Comparison of ENCODE assay signal across 2 cellular contexts in the genomic region with DNA sequence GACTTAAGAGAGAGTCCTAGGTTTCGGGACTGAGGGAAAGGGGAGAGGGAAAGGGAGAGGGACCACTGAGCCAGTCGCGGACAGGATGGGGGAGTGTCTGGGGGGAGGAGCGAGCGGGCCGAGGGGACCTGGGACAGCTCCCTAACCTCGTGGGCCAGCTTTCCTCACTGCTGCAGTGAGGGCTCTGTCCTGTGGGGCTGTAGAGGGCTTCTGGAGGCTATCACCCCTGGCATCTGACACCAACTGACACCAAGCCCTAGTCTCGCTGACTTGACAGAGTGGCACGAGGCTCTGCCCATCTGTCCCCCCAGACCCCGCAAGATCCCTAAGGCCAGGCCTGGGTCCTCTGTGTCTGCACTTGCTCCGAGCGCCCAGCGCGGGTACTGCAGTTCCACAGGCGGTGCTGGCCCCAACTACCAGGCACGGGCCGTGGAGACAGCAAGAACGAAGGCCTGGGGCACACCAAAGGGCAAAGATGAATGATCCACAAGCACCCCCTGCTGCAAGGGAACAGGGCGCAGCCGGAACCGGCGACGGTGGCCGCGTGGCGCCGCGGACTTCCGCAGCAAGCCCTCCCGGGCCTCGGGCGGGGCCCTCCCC.
TF ChIP-seq lines count a peak whose summit lies in the region.

No MANE protein-coding gene starts in this region.

TF ChIP-seq in PFSK-1, 5 proteins besides CTCF, POLR2A, EP300 and RAD21:
- no peak for TF ChIP-seq POLR2AphosphoS5 (IDR thresholded peaks at IDR 0.05; ENCODE audit: low read depth, low read length)
- TF ChIP-seq SIN3A (IDR thresholded peaks at IDR 0.05; ENCODE audit: borderline replicate concordance, insufficient read depth, low read length): peak; percentile 85; the same call in 1 of the 2 replicates
- TF ChIP-seq, protein P1, sequence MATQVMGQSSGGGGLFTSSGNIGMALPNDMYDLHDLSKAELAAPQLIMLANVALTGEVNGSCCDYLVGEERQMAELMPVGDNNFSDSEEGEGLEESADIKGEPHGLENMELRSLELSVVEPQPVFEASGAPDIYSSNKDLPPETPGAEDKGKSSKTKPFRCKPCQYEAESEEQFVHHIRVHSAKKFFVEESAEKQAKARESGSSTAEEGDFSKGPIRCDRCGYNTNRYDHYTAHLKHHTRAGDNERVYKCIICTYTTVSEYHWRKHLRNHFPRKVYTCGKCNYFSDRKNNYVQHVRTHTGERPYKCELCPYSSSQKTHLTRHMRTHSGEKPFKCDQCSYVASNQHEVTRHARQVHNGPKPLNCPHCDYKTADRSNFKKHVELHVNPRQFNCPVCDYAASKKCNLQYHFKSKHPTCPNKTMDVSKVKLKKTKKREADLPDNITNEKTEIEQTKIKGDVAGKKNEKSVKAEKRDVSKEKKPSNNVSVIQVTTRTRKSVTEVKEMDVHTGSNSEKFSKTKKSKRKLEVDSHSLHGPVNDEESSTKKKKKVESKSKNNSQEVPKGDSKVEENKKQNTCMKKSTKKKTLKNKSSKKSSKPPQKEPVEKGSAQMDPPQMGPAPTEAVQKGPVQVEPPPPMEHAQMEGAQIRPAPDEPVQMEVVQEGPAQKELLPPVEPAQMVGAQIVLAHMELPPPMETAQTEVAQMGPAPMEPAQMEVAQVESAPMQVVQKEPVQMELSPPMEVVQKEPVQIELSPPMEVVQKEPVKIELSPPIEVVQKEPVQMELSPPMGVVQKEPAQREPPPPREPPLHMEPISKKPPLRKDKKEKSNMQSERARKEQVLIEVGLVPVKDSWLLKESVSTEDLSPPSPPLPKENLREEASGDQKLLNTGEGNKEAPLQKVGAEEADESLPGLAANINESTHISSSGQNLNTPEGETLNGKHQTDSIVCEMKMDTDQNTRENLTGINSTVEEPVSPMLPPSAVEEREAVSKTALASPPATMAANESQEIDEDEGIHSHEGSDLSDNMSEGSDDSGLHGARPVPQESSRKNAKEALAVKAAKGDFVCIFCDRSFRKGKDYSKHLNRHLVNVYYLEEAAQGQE (IDR thresholded peaks at IDR 0.05; ENCODE audit: insufficient read depth in 1 of 2, low read depth in 2 of 2, low read length in 2 of 2): peak in 1 of 2 experiments; percentile 90; a peak in 2 of 4 replicates

TF ChIP-seq in HepG2, 621 proteins besides CTCF, POLR2A, EP300 and RAD21 (continues in another document):
- TF ChIP-seq, protein P2, sequence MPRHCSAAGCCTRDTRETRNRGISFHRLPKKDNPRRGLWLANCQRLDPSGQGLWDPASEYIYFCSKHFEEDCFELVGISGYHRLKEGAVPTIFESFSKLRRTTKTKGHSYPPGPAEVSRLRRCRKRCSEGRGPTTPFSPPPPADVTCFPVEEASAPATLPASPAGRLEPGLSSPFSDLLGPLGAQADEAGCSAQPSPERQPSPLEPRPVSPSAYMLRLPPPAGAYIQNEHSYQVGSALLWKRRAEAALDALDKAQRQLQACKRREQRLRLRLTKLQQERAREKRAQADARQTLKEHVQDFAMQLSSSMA (CRISPR knock-in tag; IDR thresholded peaks at IDR 0.05): no peak
- TF ChIP-seq ZNF30 (CRISPR knock-in tag; IDR thresholded peaks at IDR 0.05) (no peak), NR1H2 (CRISPR knock-in tag; IDR thresholded peaks at IDR 0.05; ENCODE audit: borderline replicate concordance, low read depth) (no peak), ZNF83 (CRISPR knock-in tag; IDR thresholded peaks at IDR 0.05; ENCODE audit: borderline replicate concordance) (0 out of 2 replicates have a peak, but pooled peaks have one; percentile 34), ZNF607 (CRISPR knock-in tag; IDR thresholded peaks at IDR 0.05; ENCODE audit: borderline replicate concordance) (no peak), MXI1 (IDR thresholded peaks at IDR 0.05; ENCODE audit: borderline replicate concordance, low read depth, low read length) (peak; percentile 4; the same call in 1 of the 3 replicates), PLRG1 (conservative IDR thresholded peaks at IDR 0.05) (no peak), PHF8 (CRISPR knock-in tag; IDR thresholded peaks at IDR 0.05) (0 out of 2 replicates have a peak, but pooled peaks have one; percentile 21), CAMTA2 (CRISPR knock-in tag; IDR thresholded peaks at IDR 0.05; ENCODE audit: borderline replicate concordance) (no peak), FLYWCH1 (CRISPR knock-in tag; IDR thresholded peaks at IDR 0.05) (no peak), RNF2 (conservative IDR thresholded peaks at IDR 0.05; ENCODE audit: low read depth) (0 out of 2 replicates have a peak, but pooled peaks have one; percentile 49), HOXA3 (CRISPR knock-in tag; IDR thresholded peaks at IDR 0.05) (peak; percentile 33; the same call in 1 of the 2 replicates), SYNCRIP (IDR thresholded peaks at IDR 0.05; ENCODE audit: insufficient read depth, low read depth, low read length) (no peak), MXD4 (CRISPR knock-in tag; IDR thresholded peaks at IDR 0.05) (peak; percentile 56; the same call in 1 of the 2 replicates), SRSF1 (optimal IDR thresholded peaks at IDR 0.05; ENCODE audit: low read depth, low read length) (peak; percentile 42), MYC (CRISPR knock-in tag; IDR thresholded peaks at IDR 0.05; ENCODE audit: borderline replicate concordance) (peak; percentile 70), GZF1 (CRISPR knock-in tag; IDR thresholded peaks at IDR 0.05) (no peak)
- TF ChIP-seq, protein P3, sequence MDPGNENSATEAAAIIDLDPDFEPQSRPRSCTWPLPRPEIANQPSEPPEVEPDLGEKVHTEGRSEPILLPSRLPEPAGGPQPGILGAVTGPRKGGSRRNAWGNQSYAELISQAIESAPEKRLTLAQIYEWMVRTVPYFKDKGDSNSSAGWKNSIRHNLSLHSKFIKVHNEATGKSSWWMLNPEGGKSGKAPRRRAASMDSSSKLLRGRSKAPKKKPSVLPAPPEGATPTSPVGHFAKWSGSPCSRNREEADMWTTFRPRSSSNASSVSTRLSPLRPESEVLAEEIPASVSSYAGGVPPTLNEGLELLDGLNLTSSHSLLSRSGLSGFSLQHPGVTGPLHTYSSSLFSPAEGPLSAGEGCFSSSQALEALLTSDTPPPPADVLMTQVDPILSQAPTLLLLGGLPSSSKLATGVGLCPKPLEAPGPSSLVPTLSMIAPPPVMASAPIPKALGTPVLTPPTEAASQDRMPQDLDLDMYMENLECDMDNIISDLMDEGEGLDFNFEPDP (CRISPR knock-in tag; conservative IDR thresholded peaks at IDR 0.05): no peak
- TF ChIP-seq, protein P4, sequence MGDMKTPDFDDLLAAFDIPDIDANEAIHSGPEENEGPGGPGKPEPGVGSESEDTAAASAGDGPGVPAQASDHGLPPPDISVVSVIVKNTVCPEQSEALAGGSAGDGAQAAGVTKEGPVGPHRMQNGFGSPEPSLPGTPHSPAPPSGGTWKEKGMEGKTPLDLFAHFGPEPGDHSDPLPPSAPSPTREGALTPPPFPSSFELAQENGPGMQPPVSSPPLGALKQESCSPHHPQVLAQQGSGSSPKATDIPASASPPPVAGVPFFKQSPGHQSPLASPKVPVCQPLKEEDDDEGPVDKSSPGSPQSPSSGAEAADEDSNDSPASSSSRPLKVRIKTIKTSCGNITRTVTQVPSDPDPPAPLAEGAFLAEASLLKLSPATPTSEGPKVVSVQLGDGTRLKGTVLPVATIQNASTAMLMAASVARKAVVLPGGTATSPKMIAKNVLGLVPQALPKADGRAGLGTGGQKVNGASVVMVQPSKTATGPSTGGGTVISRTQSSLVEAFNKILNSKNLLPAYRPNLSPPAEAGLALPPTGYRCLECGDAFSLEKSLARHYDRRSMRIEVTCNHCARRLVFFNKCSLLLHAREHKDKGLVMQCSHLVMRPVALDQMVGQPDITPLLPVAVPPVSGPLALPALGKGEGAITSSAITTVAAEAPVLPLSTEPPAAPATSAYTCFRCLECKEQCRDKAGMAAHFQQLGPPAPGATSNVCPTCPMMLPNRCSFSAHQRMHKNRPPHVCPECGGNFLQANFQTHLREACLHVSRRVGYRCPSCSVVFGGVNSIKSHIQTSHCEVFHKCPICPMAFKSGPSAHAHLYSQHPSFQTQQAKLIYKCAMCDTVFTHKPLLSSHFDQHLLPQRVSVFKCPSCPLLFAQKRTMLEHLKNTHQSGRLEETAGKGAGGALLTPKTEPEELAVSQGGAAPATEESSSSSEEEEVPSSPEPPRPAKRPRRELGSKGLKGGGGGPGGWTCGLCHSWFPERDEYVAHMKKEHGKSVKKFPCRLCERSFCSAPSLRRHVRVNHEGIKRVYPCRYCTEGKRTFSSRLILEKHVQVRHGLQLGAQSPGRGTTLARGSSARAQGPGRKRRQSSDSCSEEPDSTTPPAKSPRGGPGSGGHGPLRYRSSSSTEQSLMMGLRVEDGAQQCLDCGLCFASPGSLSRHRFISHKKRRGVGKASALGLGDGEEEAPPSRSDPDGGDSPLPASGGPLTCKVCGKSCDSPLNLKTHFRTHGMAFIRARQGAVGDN (CRISPR knock-in tag; IDR thresholded peaks at IDR 0.05): peak; percentile 64
- TF ChIP-seq, protein P5, sequence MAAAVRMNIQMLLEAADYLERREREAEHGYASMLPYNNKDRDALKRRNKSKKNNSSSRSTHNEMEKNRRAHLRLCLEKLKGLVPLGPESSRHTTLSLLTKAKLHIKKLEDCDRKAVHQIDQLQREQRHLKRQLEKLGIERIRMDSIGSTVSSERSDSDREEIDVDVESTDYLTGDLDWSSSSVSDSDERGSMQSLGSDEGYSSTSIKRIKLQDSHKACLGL (CRISPR knock-in tag; IDR thresholded peaks at IDR 0.05): 0 out of 2 replicates have a peak, but pooled peaks have one; percentile 7
- TF ChIP-seq, protein P6, sequence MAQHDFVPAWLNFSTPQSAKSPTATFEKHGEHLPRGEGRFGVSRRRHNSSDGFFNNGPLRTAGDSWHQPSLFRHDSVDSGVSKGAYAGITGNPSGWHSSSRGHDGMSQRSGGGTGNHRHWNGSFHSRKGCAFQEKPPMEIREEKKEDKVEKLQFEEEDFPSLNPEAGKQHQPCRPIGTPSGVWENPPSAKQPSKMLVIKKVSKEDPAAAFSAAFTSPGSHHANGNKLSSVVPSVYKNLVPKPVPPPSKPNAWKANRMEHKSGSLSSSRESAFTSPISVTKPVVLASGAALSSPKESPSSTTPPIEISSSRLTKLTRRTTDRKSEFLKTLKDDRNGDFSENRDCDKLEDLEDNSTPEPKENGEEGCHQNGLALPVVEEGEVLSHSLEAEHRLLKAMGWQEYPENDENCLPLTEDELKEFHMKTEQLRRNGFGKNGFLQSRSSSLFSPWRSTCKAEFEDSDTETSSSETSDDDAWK (CRISPR knock-in tag; IDR thresholded peaks at IDR 0.05): no peak
- TF ChIP-seq, protein P1 (IDR thresholded peaks at IDR 0.05; ENCODE audit: borderline replicate concordance in 1 of 2, low read depth in 1 of 2, low read length in 2 of 2): peak in 1 of 2 experiments; percentile 78; a peak in 2 of 4 replicates
- TF ChIP-seq, protein P7, sequence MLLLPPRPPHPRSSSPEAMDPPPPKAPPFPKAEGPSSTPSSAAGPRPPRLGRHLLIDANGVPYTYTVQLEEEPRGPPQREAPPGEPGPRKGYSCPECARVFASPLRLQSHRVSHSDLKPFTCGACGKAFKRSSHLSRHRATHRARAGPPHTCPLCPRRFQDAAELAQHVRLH (CRISPR knock-in tag; IDR thresholded peaks at IDR 0.05; ENCODE audit: borderline replicate concordance, low read depth): no peak
- TF ChIP-seq, protein P8, sequence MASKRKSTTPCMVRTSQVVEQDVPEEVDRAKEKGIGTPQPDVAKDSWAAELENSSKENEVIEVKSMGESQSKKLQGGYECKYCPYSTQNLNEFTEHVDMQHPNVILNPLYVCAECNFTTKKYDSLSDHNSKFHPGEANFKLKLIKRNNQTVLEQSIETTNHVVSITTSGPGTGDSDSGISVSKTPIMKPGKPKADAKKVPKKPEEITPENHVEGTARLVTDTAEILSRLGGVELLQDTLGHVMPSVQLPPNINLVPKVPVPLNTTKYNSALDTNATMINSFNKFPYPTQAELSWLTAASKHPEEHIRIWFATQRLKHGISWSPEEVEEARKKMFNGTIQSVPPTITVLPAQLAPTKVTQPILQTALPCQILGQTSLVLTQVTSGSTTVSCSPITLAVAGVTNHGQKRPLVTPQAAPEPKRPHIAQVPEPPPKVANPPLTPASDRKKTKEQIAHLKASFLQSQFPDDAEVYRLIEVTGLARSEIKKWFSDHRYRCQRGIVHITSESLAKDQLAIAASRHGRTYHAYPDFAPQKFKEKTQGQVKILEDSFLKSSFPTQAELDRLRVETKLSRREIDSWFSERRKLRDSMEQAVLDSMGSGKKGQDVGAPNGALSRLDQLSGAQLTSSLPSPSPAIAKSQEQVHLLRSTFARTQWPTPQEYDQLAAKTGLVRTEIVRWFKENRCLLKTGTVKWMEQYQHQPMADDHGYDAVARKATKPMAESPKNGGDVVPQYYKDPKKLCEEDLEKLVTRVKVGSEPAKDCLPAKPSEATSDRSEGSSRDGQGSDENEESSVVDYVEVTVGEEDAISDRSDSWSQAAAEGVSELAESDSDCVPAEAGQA (IDR thresholded peaks at IDR 0.05; ENCODE audit: low read depth): no peak
- TF ChIP-seq, protein P8 (CRISPR knock-in tag; IDR thresholded peaks at IDR 0.05; ENCODE audit: borderline replicate concordance): no peak
